In the genomic region with DNA sequence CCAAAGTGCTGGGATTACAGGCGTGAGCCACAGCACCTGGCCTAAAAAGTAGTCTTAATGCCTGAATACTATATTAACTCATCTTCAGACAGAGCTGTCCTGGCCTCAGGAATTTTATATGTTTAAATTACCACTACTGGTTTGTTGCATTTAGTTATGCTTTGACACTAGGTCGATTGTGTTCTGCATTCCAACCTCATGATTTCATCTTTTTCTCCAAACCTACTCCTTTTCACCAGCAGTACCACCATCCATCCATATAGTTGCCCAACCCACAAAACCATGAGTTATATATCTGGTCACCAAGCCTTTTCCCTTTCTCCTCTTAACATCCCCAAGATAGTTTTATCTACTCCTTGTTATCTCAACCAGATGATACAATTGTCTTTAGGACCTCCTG, we compare ENCODE assay signal across 24 cellular contexts. TPM values are rescaled to one million over a fixed set of nuclear protein-coding genes. Genes with fewer than 3 reads are reported as not detected.
DNase-seq lines count a peak whose midpoint lies in the region; ATAC-seq, FAIRE-seq and TF ChIP-seq lines count a peak whose summit lies in the region.
"Had no signal": no experiment of that assay in that cellular context is flagged by ENCODE, and none has a peak within 500 bp of the region (broad histone marks: within the 10 kb centered on the region; RNA-seq: fewer than 3 reads in every experiment).

No MANE protein-coding gene starts in this region.

- POLR2A ChIA-PET in PC-3 (lab: Charles Lee; ENCODE audit: unreplicated experiment) = no interaction called here

- no TSS peak for BruUV-seq in PC-3 (replicated peaks; lab: Mats Ljungman, UMichigan)

- CTCF ChIA-PET in activated naive CD4-positive, alpha-beta T cell treated with anti-CD3 and anti-CD28 coated beads for 36 hours (lab: Charles Lee) = no interaction called here
- CTCF ChIA-PET in PC-3 (lab: Charles Lee) = no interaction called here

- H3K27me3 ChIP-seq in PC-3 (ENCODE audit: low read length) (no peaks in the 10 kb centered on the region), small intestine (ENCODE audit: control insufficient read depth in 2 of 2, insufficient read depth in 2 of 2, low read length in 2 of 2) (no peaks in the 10 kb centered on the region)
- H3K27me3 ChIP-seq: BLaER1 treated with 17β-estradiol and CSF1 and Interleukin-3, amounts not matched to agents 10 nM and 100 nM had no signal

- 61 to 74% (median 72%) methylated on average over 2 of the region's 2 CpGs for WGBS in small intestine, 3 donors

- H3K27ac ChIP-seq in PC-3 (ENCODE audit: low read length) (no peak overlapping the region), small intestine (ENCODE audit: low read depth in 1 of 2, low read length in 1 of 2) (no peak overlapping the region)
- H3K27ac ChIP-seq: 22Rv1 had no signal

- no peak overlapping the region for H3K9ac ChIP-seq in PC-3 (ENCODE audit: low read length)
- H3K9ac ChIP-seq: BLaER1 treated with 17β-estradiol and CSF1 and Interleukin-3, amounts not matched to agents 10 nM and 100 nM had no signal

- H3K4me1 ChIP-seq in PC-3 (ENCODE audit: insufficient read depth, low read length) = no peaks in the 10 kb centered on the region
- H3K4me1 ChIP-seq in small intestine (ENCODE audit: control insufficient read depth in 2 of 2, insufficient read depth in 1 of 2, low read depth in 1 of 2, low read length in 1 of 2) = no peaks in the 10 kb centered on the region

- no peak overlapping the region for H3K4me2 ChIP-seq in PC-3 (ENCODE audit: low read length)

- no peaks in the 10 kb centered on the region; the same call in 1 of the 2 replicates for H3K9me2 ChIP-seq in PC-3 (replicated peaks; ENCODE audit: low read length)

- no peaks in the 10 kb centered on the region for H3K79me2 ChIP-seq in PC-3 (ENCODE audit: low read length)

- H3K9me3 ChIP-seq in PC-3 (ENCODE audit: low read length) (no peaks in the 10 kb centered on the region), small intestine (ENCODE audit: control insufficient read depth, low read depth) (no peaks in the 10 kb centered on the region)

- H3K4me3 ChIP-seq in PC-3 (ENCODE audit: low read length) (no peak overlapping the region), small intestine (ENCODE audit: low read depth in 1 of 2, low read length in 2 of 2) (no peak overlapping the region)
- H3K4me3 ChIP-seq: BLaER1 treated with 17β-estradiol and CSF1 and Interleukin-3, amounts not matched to agents 10 nM and 100 nM had no signal

- no peak overlapping the region for H2AFZ ChIP-seq in PC-3 (ENCODE audit: low read length)

- no peak overlapping the region for H3K4me3 Mint-ChIP-seq in activated naive CD4-positive, alpha-beta T cell treated with anti-CD3 and anti-CD28 coated beads, Interleukin-2, amount 50 U/mL, for 24 hours
- H3K4me3 Mint-ChIP-seq in activated naive CD4-positive, alpha-beta T cell treated with anti-CD3 and anti-CD28 coated beads for 36 hours = no peak overlapping the region
- H3K4me3 Mint-ChIP-seq in natural killer cell = no peak overlapping the region
- H3K4me3 Mint-ChIP-seq: CD4-positive, alpha-beta memory T cell; H9; HFFc6; IgD-negative memory B cell had no signal

- FAIRE-seq in small intestine (lab: Jason Lieb, UNC) = no peak
- FAIRE-seq: HTR-8/SVneo had no signal

- H3F3A ChIP-seq in PC-3 (ENCODE audit: low read length, unreplicated experiment) = no peaks in the 10 kb centered on the region

- H3K4me1 Mint-ChIP-seq in activated naive CD4-positive, alpha-beta T cell treated with anti-CD3 and anti-CD28 coated beads, Interleukin-2, amount 50 U/mL, for 24 hours = no peaks in the 10 kb centered on the region
- H3K4me1 Mint-ChIP-seq in activated naive CD4-positive, alpha-beta T cell treated with anti-CD3 and anti-CD28 coated beads for 36 hours (ENCODE audit: low read depth) = peaks cover 4% of the 10 kb centered on the region
- no peaks in the 10 kb centered on the region for H3K4me1 Mint-ChIP-seq in natural killer cell
- H3K4me1 Mint-ChIP-seq: H9 had no signal

- H3K27me3 Mint-ChIP-seq in activated naive CD4-positive, alpha-beta T cell treated with anti-CD3 and anti-CD28 coated beads, Interleukin-2, amount 50 U/mL, for 24 hours = no peaks in the 10 kb centered on the region
- no peaks in the 10 kb centered on the region for H3K27me3 Mint-ChIP-seq in activated naive CD4-positive, alpha-beta T cell treated with anti-CD3 and anti-CD28 coated beads for 36 hours (ENCODE audit: low read depth)
- no peaks in the 10 kb centered on the region for H3K27me3 Mint-ChIP-seq in natural killer cell (ENCODE audit: low read depth in 2 of 2)
- H3K27me3 Mint-ChIP-seq: CD4-positive, alpha-beta memory T cell; IgD-negative memory B cell had no signal

- intact Hi-C loops in activated naive CD4-positive, alpha-beta T cell treated with anti-CD3 and anti-CD28 coated beads for 36 hours (cut with micrococcal nuclease) = no loop called here
- intact Hi-C loops in PC-3 (cut with micrococcal nuclease) (no loop called here), natural killer cell (cut with micrococcal nuclease) (no loop called here)

- H4K20me1 ChIP-seq in PC-3 (ENCODE audit: low read length) = no peaks in the 10 kb centered on the region
- H4K20me1 ChIP-seq: BLaER1 treated with 17β-estradiol and CSF1 and Interleukin-3, amounts not matched to agents 10 nM and 100 nM had no signal

- no peaks in the 10 kb centered on the region for H3K9me3 Mint-ChIP-seq in activated naive CD4-positive, alpha-beta T cell treated with anti-CD3 and anti-CD28 coated beads, Interleukin-2, amount 50 U/mL, for 24 hours
- H3K9me3 Mint-ChIP-seq in activated naive CD4-positive, alpha-beta T cell treated with anti-CD3 and anti-CD28 coated beads for 36 hours = peaks cover 2% of the 10 kb centered on the region
- H3K9me3 Mint-ChIP-seq in natural killer cell = no peaks in the 10 kb centered on the region
- H3K9me3 Mint-ChIP-seq: H9, HFFc6, IgD-negative memory B cell had no signal

- H3K36me3 ChIP-seq in PC-3 (ENCODE audit: low read depth, low read length) (no peaks in the 10 kb centered on the region), small intestine (ENCODE audit: control insufficient read depth in 2 of 2, insufficient read depth in 2 of 2, low read length in 2 of 2) (peaks cover 0 to 8% of the 10 kb centered on the region in 2 donors)

- H3K36me3 Mint-ChIP-seq in activated naive CD4-positive, alpha-beta T cell treated with anti-CD3 and anti-CD28 coated beads, Interleukin-2, amount 50 U/mL, for 24 hours = peaks cover 7% of the 10 kb centered on the region
- no peaks in the 10 kb centered on the region for H3K36me3 Mint-ChIP-seq in activated naive CD4-positive, alpha-beta T cell treated with anti-CD3 and anti-CD28 coated beads for 36 hours (ENCODE audit: low read depth)
- H3K36me3 Mint-ChIP-seq in natural killer cell = no peaks in the 10 kb centered on the region

- ATAC-seq in PC-3 (peak; percentile 46; the same call in 1 of the 2 replicates), natural killer cell (no peak), HG02885 (IDR thresholded peaks at IDR 0.05; ENCODE audit: poor library complexity, unreplicated experiment) (no peak)

- no peak for DNase-seq in activated naive CD4-positive, alpha-beta T cell treated with anti-CD3 and anti-CD28 coated beads for 36 hours
- DNase-seq in PC-3 (peak; percentile 47), kidney glomerular epithelial cell (lab: John Stamatoyannopoulos, UW) (peak; percentile 24), natural killer cell (no peak), small intestine (no peak), DMS79 (lab: John Stamatoyannopoulos, UW) (no peak)
- DNase-seq: ACHN; Calu3; CD4-positive, alpha-beta memory T cell; H9; HFFc6; MV-4-11; NCI-H1105 treated with DMSO at 0.1 percent for 48 hours; NCI-H1694; NCI-H2081; NCI-H2171; NCI-H526; Right ventricle myocardium superior had no signal

- no peak for TF ChIP-seq CTCF in PC-3 (conservative IDR thresholded peaks at IDR 0.05; ENCODE audit: low read depth, low read length)
- TF ChIP-seq CTCF in natural killer cell (IDR thresholded peaks at IDR 0.05) = no peak

- H3K27ac Mint-ChIP-seq in activated naive CD4-positive, alpha-beta T cell treated with anti-CD3 and anti-CD28 coated beads, Interleukin-2, amount 50 U/mL, for 24 hours = peak overlapping the region; percentile 14
- no peak overlapping the region for H3K27ac Mint-ChIP-seq in activated naive CD4-positive, alpha-beta T cell treated with anti-CD3 and anti-CD28 coated beads for 36 hours
- H3K27ac Mint-ChIP-seq in natural killer cell = no peak overlapping the region
- H3K27ac Mint-ChIP-seq: H9, HFFc6 had no signal

RNA-seq across cellular contexts. Expression of a gene that starts 22.6 kb away (rescaled TPM):
- under 1 TPM in 1 of 2 experiments, not detected in 1; 0.14 TPM for total RNA-seq in activated naive CD4-positive, alpha-beta T cell treated with anti-CD3 and anti-CD28 coated beads for 36 hours
- total RNA-seq in PC-3 (2014; rRNA removed) = 2.8 and 3.2 TPM in 2 replicates
- 1 to 10 TPM; 5.8 to 6.0 (median 6.0) TPM for total RNA-seq in natural killer cell
- 100 to 1,000 TPM in 1 of 3 donors, 10 to 100 TPM in 2; 15.3 to 115 (median 85.1) TPM for polyA plus RNA-seq in small intestine

RNA-seq across cellular contexts. Expression of a gene that starts 30.3 kb away (rescaled TPM):
- total RNA-seq in activated naive CD4-positive, alpha-beta T cell treated with anti-CD3 and anti-CD28 coated beads for 36 hours = 1 to 10 TPM; 3.4 to 4.4 TPM
- total RNA-seq in PC-3 (2014; rRNA removed) (16.0 and 23.5 TPM in 2 replicates), natural killer cell (10 to 100 TPM; 15.1 to 19.1 (median 16.0) TPM)
- 10 to 100 TPM in 2 of 3 donors, 1 to 10 TPM in 1; 8.1 to 44.1 (median 20.8) TPM for polyA plus RNA-seq in small intestine

RNA-seq across cellular contexts. Expression of a gene that starts 39.9 kb away (rescaled TPM):
- 10 to 100 TPM; 54.8 to 56.8 TPM for total RNA-seq in activated naive CD4-positive, alpha-beta T cell treated with anti-CD3 and anti-CD28 coated beads for 36 hours
- total RNA-seq in PC-3 (2014; rRNA removed) (63.9 and 69.8 TPM in 2 replicates), natural killer cell (10 to 100 TPM; 35.8 to 45.7 (median 44.0) TPM)
- 10 to 100 TPM; 20.6 to 71.3 (median 37.0) TPM for polyA plus RNA-seq in small intestine

Comparison
In these comparisons a context has a peak if more than half of its experiments do, and no peak if none do; other contexts are left out.
1. DNase-seq: peak in PC-3 (single experiment) and kidney glomerular epithelial cell (single experiment); none in activated naive CD4-positive, alpha-beta T cell treated with anti-CD3 and anti-CD28 coated beads for 36 hours (single experiment), natural killer cell (single experiment), small intestine (single experiment) and DMS79 (single experiment).